In genomic region chr4:18022572-18023039, GRCh38 we compare ENCODE assay signal across 8 cellular contexts. TPM values are rescaled to one million over a fixed set of nuclear protein-coding genes. Genes with fewer than 3 reads are reported as not detected.
A peak's percentile ranks its signal among the peaks of the same experiment; 100 is the strongest.
DNase-seq lines count a peak whose midpoint lies in the region; ATAC-seq lines count a peak whose summit lies in the region.

No MANE protein-coding gene starts in this region.

- peak overlapping the region; percentile 59 to 85 for H3K27ac Mint-ChIP-seq in T-cell

- H3K27me3 ChIP-seq in GM23248 (replicated peaks; ENCODE audit: insufficient read depth) = no peaks in the 10 kb centered on the region

- peaks cover 31% of the 10 kb centered on the region for H3K79me2 ChIP-seq in GM23248 (ENCODE audit: insufficient read depth)

- no peaks in the 10 kb centered on the region for H3K36me3 Mint-ChIP-seq in T-cell

- POLR2A ChIA-PET in T-cell (lab: Charles Lee) = interaction anchor here in 1 of 2 donors (1.0 kb wide), 1 partner anchor 13 kb away, joined by 3 read pairs; no protein-coding TSS in a partner anchor

- peak overlapping the region; percentile 88 to 93 (median 88) for H3K4me3 Mint-ChIP-seq in T-cell

- peaks cover 21 to 23% (median 22%) of the 10 kb centered on the region in 3 donors for H3K4me1 Mint-ChIP-seq in T-cell

- H3K36me3 ChIP-seq in GM23248 (ENCODE audit: low read depth) = no peaks in the 10 kb centered on the region

- H3K27me3 Mint-ChIP-seq in T-cell = peaks cover 0 to 13% of the 10 kb centered on the region in 2 donors

- peaks cover 11% of the 10 kb centered on the region for H3F3A ChIP-seq in GM23248 (ENCODE audit: insufficient read depth)

- CTCF ChIA-PET in T-cell (lab: Charles Lee) = interaction anchor here in 1 of 2 donors (0.9 to 1.0 kb wide), 3 partner anchors 205 to 474 kb away, joined by 3 read pairs; partner anchors contain the start of gene MED28

- DNase-seq in GM23248 = peak; percentile 24
- DNase-seq in T-cell = no peak
- DNase-seq in left ventricle myocardium superior = no peak
- DNase-seq in skeletal muscle cell (ENCODE audit: low read depth) = no peak
- no peak for DNase-seq in 8988T
- DNase-seq in NCI-H2081 treated with DMSO at 0.1 percent for 48 hours (lab: John Stamatoyannopoulos, UW) = no peak

- H3K4me3 ChIP-seq in GM23248 (peak overlapping the region; percentile 96), skeletal muscle cell (ENCODE audit: low read depth, low read length) (peak overlapping the region; percentile 90)

- H4K20me1 ChIP-seq in GM23248 (ENCODE audit: insufficient read depth) = no peaks in the 10 kb centered on the region

- peak overlapping the region; percentile 94 for H3K4me2 ChIP-seq in GM23248 (ENCODE audit: unreplicated experiment)

- peak overlapping the region; percentile 99 for H2AFZ ChIP-seq in GM23248

- H3K9me2 ChIP-seq in GM23248 (ENCODE audit: insufficient read depth) = no peaks in the 10 kb centered on the region

- 1 to 2% methylated on average over 19 of the region's 19 CpGs for WGBS in GM23248 (ENCODE audit: low coverage in 1 of 2, low lambda C conversion rate in 2 of 2, missing lambda C conversion rate in 2 of 2), 2 experiments

- H3K27ac ChIP-seq in GM23248 = peak overlapping the region; percentile 67; the same call in 1 of the 2 replicates

- no peaks in the 10 kb centered on the region for H3K9me3 Mint-ChIP-seq in T-cell

- in situ Hi-C loops in GM23248 (cut with MboI) = no loop called here

- ATAC-seq in T-cell (replicated peaks in 1 of 4) (no peak), left ventricle myocardium superior (peak; percentile 1), esophagus mucosa (no peak), GM19023 (IDR thresholded peaks at IDR 0.05; ENCODE audit: unreplicated experiment) (no peak)

- peaks cover 10% of the 10 kb centered on the region for H3K4me1 ChIP-seq in GM23248 (ENCODE audit: insufficient read depth)

- no peaks in the 10 kb centered on the region for H3K9me3 ChIP-seq in GM23248 (ENCODE audit: low read depth)

- H3K9ac ChIP-seq in GM23248 = peak overlapping the region; percentile 82

- intact Hi-C loops in left ventricle myocardium superior (cut with micrococcal nuclease) = loop anchor here (5.0 kb wide), 1 partner anchor 210 kb away; the partner anchor contains the start of genes DCAF16 and NCAPG

RNA-seq across cellular contexts. Expression of gene LCORL, which starts 1.1 kb away (rescaled TPM):
- 6.2 and 16.8 TPM in 2 replicates for total RNA-seq in GM23248 (2014; rRNA removed; shearing (Covaris generic))
- 3.9 and 5.0 TPM in 2 replicates for polyA plus RNA-seq in GM23248 (2016; fragmentation: Nextera tagmentation; extraction: Ambion mirVana)
- total RNA-seq in T-cell (10 to 100 TPM in 3 of 5 donors, 1 to 10 TPM in 2; 8.9 to 11.4 (median 10.3) TPM), left ventricle myocardium superior (7.4 TPM), esophagus mucosa (10.0 TPM)
